In genomic region chr11:16299884-16300778, GRCh38 we compare ENCODE assay signal across 22 cellular contexts. TPM values are rescaled to one million over a fixed set of nuclear protein-coding genes. Genes with fewer than 3 reads are reported as not detected.
DNase-seq lines count a peak whose midpoint lies in the region; ATAC-seq and TF ChIP-seq lines count a peak whose summit lies in the region.
"Had no signal": no experiment of that assay in that cellular context is flagged by ENCODE, and none has a peak within 500 bp of the region (broad histone marks: within the 10 kb centered on the region; RNA-seq: fewer than 3 reads in every experiment).

No MANE protein-coding gene starts in this region.

- H3K27me3 Mint-ChIP-seq in nephron (ENCODE audit: low read depth), result no peaks in the 10 kb centered on the region
- H3K27me3 Mint-ChIP-seq in activated CD4-positive, alpha-beta T cell treated with anti-CD3 and anti-CD28 coated beads for 36 hours, result no peaks in the 10 kb centered on the region
- H3K27me3 Mint-ChIP-seq: activated B cell treated with CpG ODN at 0.5 μM for 24 hours; activated CD4-positive, alpha-beta memory T cell treated with anti-CD3 and anti-CD28 coated beads for 36 hours; B cell had no signal

- H3K36me3 Mint-ChIP-seq in nephron (ENCODE audit: low read depth), result no peaks in the 10 kb centered on the region
- no peaks in the 10 kb centered on the region for H3K36me3 Mint-ChIP-seq in activated CD4-positive, alpha-beta T cell treated with anti-CD3 and anti-CD28 coated beads for 36 hours (ENCODE audit: low read depth)
- H3K36me3 Mint-ChIP-seq: activated CD4-positive, alpha-beta memory T cell treated with anti-CD3 and anti-CD28 coated beads for 36 hours had no signal

- intact Hi-C loops in activated CD4-positive, alpha-beta T cell treated with anti-CD3 and anti-CD28 coated beads for 36 hours (cut with DNase I, micrococcal nuclease), result no loop called here

- TF ChIP-seq CTCF in nephron (IDR thresholded peaks at IDR 0.05; ENCODE audit: unreplicated experiment in 3 of 3), result no peak

- CTCF ChIA-PET in activated CD4-positive, alpha-beta T cell treated with anti-CD3 and anti-CD28 coated beads for 36 hours (lab: Charles Lee), result no interaction called here

- peak overlapping the region; percentile 46 to 64 (median 50) for H3K27ac Mint-ChIP-seq in nephron
- H3K27ac Mint-ChIP-seq in activated CD4-positive, alpha-beta T cell treated with anti-CD3 and anti-CD28 coated beads for 36 hours, result no peak overlapping the region
- H3K27ac Mint-ChIP-seq: activated B cell treated with CpG ODN at 0.5 μM for 24 hours; activated CD4-positive, alpha-beta memory T cell treated with anti-CD3 and anti-CD28 coated beads for 36 hours; B cell; HFFc6 had no signal

- DNase-seq in DMS53 (lab: John Stamatoyannopoulos, UW), result peak; percentile 22
- no peak for DNase-seq in DMS53 treated with DMSO at 0.1 percent for 48 hours (lab: John Stamatoyannopoulos, UW; ENCODE audit: unreplicated experiment)
- peak; percentile 89 for DNase-seq in NCI-H1105 treated with DMSO at 0.1 percent for 48 hours (lab: John Stamatoyannopoulos, UW)
- DNase-seq in NCI-H69 (lab: John Stamatoyannopoulos, UW), result peak; percentile 23
- no peak for DNase-seq in stimulated activated naive CD4-positive, alpha-beta T cell treated with Interleukin-2 at 50 U/mL for 16 hours (lab: John Stamatoyannopoulos, UW)
- no peak for DNase-seq in activated CD4-positive, alpha-beta T cell treated with anti-CD3 and anti-CD28 coated beads for 36 hours
- no peak for DNase-seq in stimulated activated CD4-positive, alpha-beta T cell treated with anti-CD3 and anti-CD28 coated beads, Interleukin-12 subunit alpha, Interleukin-12 subunit beta, amount 100 ng/mL, for 4 hours
- DNase-seq: activated B cell treated with CpG ODN at 0.5 μM for 24 hours; activated CD4-positive, alpha-beta memory T cell treated with anti-CD3 and anti-CD28 coated beads for 36 hours; activated gamma-delta T cell; COR-L47; GDM1; heart left ventricle; HFFc6; NCI-H1694 treated with DMSO at 0.1 percent for 48 hours; NCI-H526; stimulated activated CD8-positive, alpha-beta memory T cell treated with anti-CD3 and anti-CD28 coated beads, Interleukin-4, amount 100 ng/mL, for 48 hours; uterus had no signal

- POLR2A ChIA-PET in activated CD4-positive, alpha-beta T cell treated with anti-CD3 and anti-CD28 coated beads for 36 hours (lab: Charles Lee), result no interaction called here

- peaks cover 50% of the 10 kb centered on the region for H3K4me1 Mint-ChIP-seq in nephron
- H3K4me1 Mint-ChIP-seq in activated CD4-positive, alpha-beta T cell treated with anti-CD3 and anti-CD28 coated beads for 36 hours, result no peaks in the 10 kb centered on the region
- H3K4me1 Mint-ChIP-seq: activated B cell treated with CpG ODN at 0.5 μM for 24 hours, B cell had no signal

- ATAC-seq in activated CD4-positive, alpha-beta T cell treated with anti-CD3 and anti-CD28 coated beads for 36 hours, result no peak
- ATAC-seq: Panc1, right cardiac atrium had no signal

- H3K9me3 Mint-ChIP-seq in nephron, result no peaks in the 10 kb centered on the region
- H3K9me3 Mint-ChIP-seq in activated CD4-positive, alpha-beta T cell treated with anti-CD3 and anti-CD28 coated beads for 36 hours (ENCODE audit: low read depth), result no peaks in the 10 kb centered on the region
- H3K9me3 Mint-ChIP-seq: activated B cell treated with CpG ODN at 0.5 μM for 24 hours had no signal

- H3K4me3 Mint-ChIP-seq in nephron, result no peak overlapping the region
- H3K4me3 Mint-ChIP-seq in activated CD4-positive, alpha-beta T cell treated with anti-CD3 and anti-CD28 coated beads for 36 hours, result no peak overlapping the region
- H3K4me3 Mint-ChIP-seq: activated B cell treated with CpG ODN at 0.5 μM for 24 hours; activated CD4-positive, alpha-beta memory T cell treated with anti-CD3 and anti-CD28 coated beads for 36 hours; B cell; HFFc6 had no signal

RNA-seq across cellular contexts. Expression of gene SOX6, which starts 56.2 kb away (rescaled TPM):
- under 1 TPM in 1 of 2 experiments, not detected in 1; 0.46 TPM for total RNA-seq in activated CD4-positive, alpha-beta T cell treated with anti-CD3 and anti-CD28 coated beads for 36 hours
- total RNA-seq: activated B cell treated with CpG ODN at 0.5 μM for 24 hours; activated CD4-positive, alpha-beta memory T cell treated with anti-CD3 and anti-CD28 coated beads for 36 hours; B cell had no signal

Comparison
In these comparisons a context has a peak if more than half of its experiments do, and no peak if none do; other contexts are left out.
1. DNase-seq: peak in DMS53 (single experiment), NCI-H1105 treated with DMSO at 0.1 percent for 48 hours (single experiment) and NCI-H69 (single experiment); none in DMS53 treated with DMSO at 0.1 percent for 48 hours (single experiment), stimulated activated naive CD4-positive, alpha-beta T cell treated with Interleukin-2 at 50 U/mL for 16 hours (single experiment), activated CD4-positive, alpha-beta T cell treated with anti-CD3 and anti-CD28 coated beads for 36 hours (single experiment) and stimulated activated CD4-positive, alpha-beta T cell treated with anti-CD3 and anti-CD28 coated beads, Interleukin-12 subunit alpha, Interleukin-12 subunit beta, amount 100 ng/mL, for 4 hours (single experiment).